In the genomic region with DNA sequence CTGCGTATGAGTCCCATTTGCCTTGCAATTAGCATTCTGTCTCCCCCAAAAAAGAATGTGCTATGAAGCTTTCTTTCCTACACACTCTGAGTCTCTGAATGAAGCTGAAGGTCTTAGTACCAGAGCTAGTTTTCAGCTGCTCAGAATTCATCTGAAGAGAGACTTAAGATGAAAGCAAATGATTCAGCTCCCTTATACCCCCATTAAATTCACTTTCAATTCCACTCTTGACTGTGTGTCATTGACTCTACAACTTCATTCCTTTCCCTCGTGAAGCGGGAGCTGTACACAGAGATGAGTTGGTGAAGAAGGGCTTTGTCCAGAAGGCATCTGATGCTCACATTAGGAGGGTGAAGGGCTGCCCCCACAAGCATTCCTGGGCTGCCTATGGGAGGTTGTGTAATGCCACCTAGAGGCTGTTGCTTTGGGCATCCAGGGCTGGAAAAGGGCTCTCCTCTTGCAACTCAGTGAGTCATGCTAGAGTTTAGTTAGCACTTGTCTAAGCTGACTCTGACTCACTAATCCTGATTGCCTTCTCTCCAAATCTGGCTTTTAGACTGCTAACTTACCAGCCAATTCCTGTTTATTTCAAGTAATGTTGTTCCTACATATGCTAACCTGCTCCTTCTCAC, we compare ENCODE assay signal across 9 cellular contexts. TPM values are rescaled to one million over a fixed set of nuclear protein-coding genes. Genes with fewer than 3 reads are reported as not detected.
DNase-seq lines count a peak whose midpoint lies in the region; ATAC-seq and TF ChIP-seq lines count a peak whose summit lies in the region.
"Had no signal": no experiment of that assay in that cellular context is flagged by ENCODE, and none has a peak within 500 bp of the region (broad histone marks: within the 10 kb centered on the region; RNA-seq: fewer than 3 reads in every experiment).

No MANE protein-coding gene starts in this region.

- no peaks in the 10 kb centered on the region for H3K23me2 ChIP-seq in H9 (ENCODE audit: insufficient read length, low read depth, low read length, poor library complexity, severe bottlenecking)

- H4K5ac ChIP-seq in H9 (ENCODE audit: insufficient read length, low read depth, low read length): no peak overlapping the region

- peak; percentile 26 for TF ChIP-seq CTCF in AG04449 (IDR thresholded peaks at IDR 0.05; ENCODE audit: insufficient read depth, low read length, missing control alignments)
- peak; percentile 69 for TF ChIP-seq CTCF in H9 (conservative IDR thresholded peaks at IDR 0.05)
- TF ChIP-seq CTCF in tibial artery (IDR thresholded peaks at IDR 0.05): no peak
- no peak for TF ChIP-seq CTCF in lower leg skin (IDR thresholded peaks at IDR 0.05)

- H4K8ac ChIP-seq in H9 (replicated peaks; ENCODE audit: insufficient read length, low read depth, low read length): no peak overlapping the region

- H2AFZ ChIP-seq in H9 (ENCODE audit: low read length): no peak overlapping the region

- POLR2A ChIA-PET in AG04449 (lab: Yijun Ruan, JAX): no interaction called here

- no peak overlapping the region for H3K4me2 ChIP-seq in H9 (ENCODE audit: insufficient read depth, insufficient read length, low read length)

- H2BK20ac ChIP-seq in H9 (ENCODE audit: low read depth, low read length, poor library complexity, severe bottlenecking): no peak overlapping the region

- intact Hi-C loops in tibial artery (cut with DNase I; ENCODE audit: low total_unique reads): no loop called here
- intact Hi-C loops in lower leg skin (cut with DNase I; ENCODE audit: low total_unique reads): no loop called here

- H3K9ac ChIP-seq in H9 (ENCODE audit: extremely low read depth, insufficient read length, low read length): no peak overlapping the region

- H3K9me3 Mint-ChIP-seq in H9: no peaks in the 10 kb centered on the region; a peak in 2 of 5 replicates

- no peak for ATAC-seq in GM18519 (IDR thresholded peaks at IDR 0.05; ENCODE audit: low FRiP score, unreplicated experiment)

- no peak overlapping the region for H3K4ac ChIP-seq in H9 (ENCODE audit: low read depth, low read length)

- no peak overlapping the region for H3K23ac ChIP-seq in H9 (ENCODE audit: insufficient read length, low read depth, low read length)

- no CpG with 5 or more reads among the region's 3 CpGs for WGBS in H9 (ENCODE audit: extremely low coverage, insufficient read length, low lambda C conversion rate)
- WGBS in lower leg skin, 2 donors: 34 to 57% methylated on average over 3 of the region's 3 CpGs

- H3T11ph ChIP-seq in H9 (ENCODE audit: low read length): no peak overlapping the region

- H3K18ac ChIP-seq in H9 (ENCODE audit: insufficient read length, low read depth, low read length): no peak overlapping the region

- no peaks in the 10 kb centered on the region for H3K36me3 Mint-ChIP-seq in H9 (ENCODE audit: insufficient read depth in 1 of 3, low read depth in 3 of 3)

- H2BK120ac ChIP-seq in H9 (ENCODE audit: low read depth, low read length, poor library complexity, severe bottlenecking): no peak overlapping the region

- H3K27me3 Mint-ChIP-seq in H9 (ENCODE audit: low read depth): no peaks in the 10 kb centered on the region

- H3K79me1 ChIP-seq in H9 (ENCODE audit: insufficient read depth, low read depth, low read length, poor library complexity, severe bottlenecking): no peaks in the 10 kb centered on the region

- no peak overlapping the region for H2BK15ac ChIP-seq in H9 (ENCODE audit: low read depth, low read length)

- no peaks in the 10 kb centered on the region for H4K20me1 ChIP-seq in H9 (ENCODE audit: control insufficient read depth, insufficient read depth, insufficient read length)

- H3K56ac ChIP-seq in H9 (ENCODE audit: insufficient read length, low read depth, low read length): no peak overlapping the region

- CTCF ChIA-PET in AG04449 (lab: Yijun Ruan, JAX): interaction anchor here (0.9 kb wide), 1 partner anchor 162 kb away, joined by 3 read pairs; no protein-coding TSS in a partner anchor

- no peaks in the 10 kb centered on the region for H3K36me3 ChIP-seq in tibial artery

- H3K79me2 ChIP-seq in H9 (ENCODE audit: insufficient read depth, low read length): no peaks in the 10 kb centered on the region

- no peaks in the 10 kb centered on the region for H3K27me3 ChIP-seq in H9 (ENCODE audit: insufficient read depth, low read length)
- H3K27me3 ChIP-seq in tibial artery: no peaks in the 10 kb centered on the region

- no peak overlapping the region for H2BK12ac ChIP-seq in H9 (ENCODE audit: insufficient read length, low read depth, low read length)

- no peak overlapping the region for H2AK5ac ChIP-seq in H9 (ENCODE audit: insufficient read length, low read length)

- DNase-seq in AG04449 (ENCODE audit: low read depth, low spot score): peak; percentile 28
- DNase-seq in H9: peak; percentile 35
- peak; percentile 36 to 64 for DNase-seq in SW 1271 (lab: John Stamatoyannopoulos, UW)
- peak; percentile 56 for DNase-seq in iPS-NIHi7 (ENCODE audit: extremely low spot score)
- DNase-seq in tibial artery: no peak
- no peak for DNase-seq in lower leg skin (ENCODE audit: low spot score in 2 of 2)
- no peak for DNase-seq in NCI-H1436 treated with DMSO at 0.1 percent for 48 hours (lab: John Stamatoyannopoulos, UW)

- no peak overlapping the region for H3K14ac ChIP-seq in H9 (ENCODE audit: insufficient read depth, low read length)

- H2BK5ac ChIP-seq in H9 (ENCODE audit: insufficient read length, low read length): no peak overlapping the region

- peaks cover 6 to 7% of the 10 kb centered on the region in 2 experiments for H3K4me1 Mint-ChIP-seq in H9

- H3K4me1 ChIP-seq in H9 (ENCODE audit: insufficient read depth, low read length): peaks cover 3% of the 10 kb centered on the region; the same call in 1 of the 2 replicates
- H3K4me1 ChIP-seq in tibial artery: no peaks in the 10 kb centered on the region

- H3K4me3 ChIP-seq in AG04449 (ENCODE audit: low read depth, low read length) (no peak overlapping the region), tibial artery (no peak overlapping the region), lower leg skin (ENCODE audit: low read depth, poor library complexity, severe bottlenecking) (no peak overlapping the region)

- no peak overlapping the region for H3K27ac ChIP-seq in H9 (ENCODE audit: insufficient read length, low read depth, low read length)
- no peak overlapping the region for H3K27ac ChIP-seq in tibial artery

- no peak overlapping the region for H4K91ac ChIP-seq in H9 (ENCODE audit: insufficient read length, low read depth, low read length)

- H3K9me3 ChIP-seq in H9 (ENCODE audit: control insufficient read depth, low read depth, low read length) (no peaks in the 10 kb centered on the region), tibial artery (no peaks in the 10 kb centered on the region)

- no peak for TF ChIP-seq POLR2A in lower leg skin (IDR thresholded peaks at IDR 0.05)

- H3K27ac Mint-ChIP-seq in H9: no peak overlapping the region

- H3K4me3 Mint-ChIP-seq in H9: no peak overlapping the region; a peak in 1 of 5 replicates

RNA-seq across cellular contexts. Expression of gene SPRR1B, which starts 1.8 kb away (rescaled TPM):
- total RNA-seq in H9 (2021) (not detected in 2 replicates), lower leg skin (100 to 1,000 TPM in 2 of 4 donors, 10 to 100 TPM in 2; 42.6 to 213 (median 128) TPM)
- total RNA-seq: dermis microvascular lymphatic vessel endothelial cell had no signal

RNA-seq across cellular contexts. Expression of gene SPRR2D, which starts 8.1 kb away (rescaled TPM):
- total RNA-seq in H9 (2021): not detected in 2 replicates
- total RNA-seq in lower leg skin: 100 to 1,000 TPM in 1 of 4 donors, 10 to 100 TPM in 1, 1 to 10 TPM in 2; 1.1 to 148 (median 20.6) TPM
- total RNA-seq: dermis microvascular lymphatic vessel endothelial cell had no signal

RNA-seq across cellular contexts. Expression of gene SPRR2A, which starts 24.5 kb away (rescaled TPM):
- total RNA-seq in H9 (2021) (not detected in 2 replicates), lower leg skin (under 1 TPM in 1 of 4 donors, not detected in 3; 0.71 TPM)
- total RNA-seq: dermis microvascular lymphatic vessel endothelial cell had no signal

RNA-seq across cellular contexts. Expression of gene SPRR3, which starts 31.2 kb away (rescaled TPM):
- total RNA-seq in H9 (2021): not detected in 2 replicates
- total RNA-seq in lower leg skin: not detected
- total RNA-seq: dermis microvascular lymphatic vessel endothelial cell had no signal

RNA-seq across cellular contexts. Expression of gene SPRR2B, which starts 38.6 kb away (rescaled TPM):
- total RNA-seq in H9 (2021) (not detected in 2 replicates), lower leg skin (10 to 100 TPM in 1 of 4 donors, 1 to 10 TPM in 1, not detected in 2; 1.7 to 13.6 TPM)
- total RNA-seq: dermis microvascular lymphatic vessel endothelial cell had no signal

Comparison
In these comparisons a context has a peak if more than half of its experiments do, and no peak if none do; other contexts are left out.
1. DNase-seq: peak in AG04449 (single experiment), H9 (single experiment), SW 1271 (2 of 2) and iPS-NIHi7 (single experiment); none in tibial artery (0 of 2), lower leg skin (0 of 2) and NCI-H1436 treated with DMSO at 0.1 percent for 48 hours (single experiment).
2. CTCF ChIP-seq: peak in AG04449 (single experiment) and H9 (single experiment); none in tibial artery (0 of 2) and lower leg skin (0 of 3).
3. RNA of gene SPRR1B, which starts 1.8 kb away (total RNA-seq): 42.6 to 213 TPM in lower leg skin; not detected in H9; every median in the first group is over 10 times any median in the second.